ENCODE assay signal across 36 cellular contexts in genomic region chr15:53416219-53416940, GRCh38.
"Had no signal": no experiment of that assay in that cellular context is flagged by ENCODE, and none has a peak within 500 bp of the region (broad histone marks: within the 10 kb centered on the region; RNA-seq: fewer than 3 reads in every experiment).

No MANE protein-coding gene starts in this region.

- H3K27ac ChIP-seq: ascending aorta, brain microvascular endothelial cell, breast epithelium, VCaP had no signal

- H3K4me1 ChIP-seq: ascending aorta, breast epithelium had no signal

- H3K9me3 Mint-ChIP-seq: activated T-cell treated with anti-CD3 and anti-CD28 coated beads, Interleukin-2, amount 50 U/mL, for 24 hours had no signal

- FAIRE-seq: TTC549 had no signal

- H3K9me3 ChIP-seq: ascending aorta, breast epithelium had no signal

- H3K36me3 ChIP-seq: ascending aorta, brain microvascular endothelial cell, breast epithelium had no signal

- H3K27me3 Mint-ChIP-seq: activated B cell treated with CpG ODN at 0.5 μM for 24 hours; activated CD4-positive, alpha-beta memory T cell treated with anti-CD3 and anti-CD28 coated beads, Interleukin-2, amount 10 ng/mL, durations not matched to agents 7 days and 5 days; activated CD4-positive, alpha-beta T cell treated with anti-CD3 and anti-CD28 coated beads, Interleukin-2, amount 10 ng/mL, durations not matched to agents 7 days and 5 days; activated CD8-positive, alpha-beta memory T cell treated with anti-CD3 and anti-CD28 coated beads, Interleukin-2, amount 10 ng/mL, durations not matched to agents 7 days and 5 days; activated naive CD4-positive, alpha-beta T cell treated with anti-CD3 and anti-CD28 coated beads, Interleukin-2, amount 10 ng/mL, durations not matched to agents 7 days and 5 days; activated naive CD8-positive, alpha-beta T cell; activated naive CD8-positive, alpha-beta T cell treated with anti-CD3 and anti-CD28 coated beads, Interleukin-2, amount 10 ng/mL, durations not matched to agents 7 days and 5 days; activated naive CD8-positive, alpha-beta T cell treated with anti-CD3 and anti-CD28 coated beads, Interleukin-2, amount 50 U/mL, for 24 hours; activated T-cell treated with anti-CD3 and anti-CD28 coated beads, Interleukin-2, amount 50 U/mL, for 24 hours had no signal

- ATAC-seq: activated CD4-positive, alpha-beta T cell treated with anti-CD3 and anti-CD28 coated beads for 36 hours; activated CD4-positive, CD25-positive, alpha-beta regulatory T cell treated with anti-CD3 and anti-CD28 coated beads, Interleukin-2, amount 50 U/mL, for 24 hours; activated CD8-positive, alpha-beta memory T cell treated with anti-CD3 and anti-CD28 coated beads, Interleukin-2, amount 10 ng/mL, durations not matched to agents 7 days and 5 days; activated CD8-positive, alpha-beta T cell treated with anti-CD3 and anti-CD28 coated beads, Interleukin-2, amount 10 ng/mL, durations not matched to agents 7 days and 5 days; activated naive CD8-positive, alpha-beta T cell treated with anti-CD3 and anti-CD28 coated beads, Interleukin-2, amount 50 U/mL, for 24 hours had no signal

- H3K4me3 Mint-ChIP-seq: activated B cell treated with CpG ODN at 0.5 μM for 24 hours; activated CD4-positive, alpha-beta memory T cell treated with anti-CD3 and anti-CD28 coated beads, Interleukin-2, amount 10 ng/mL, durations not matched to agents 7 days and 5 days; activated CD4-positive, alpha-beta T cell treated with anti-CD3 and anti-CD28 coated beads for 36 hours; activated CD4-positive, alpha-beta T cell treated with anti-CD3 and anti-CD28 coated beads, Interleukin-2, amount 10 ng/mL, durations not matched to agents 7 days and 5 days; activated CD8-positive, alpha-beta memory T cell treated with anti-CD3 and anti-CD28 coated beads, Interleukin-2, amount 10 ng/mL, durations not matched to agents 7 days and 5 days; activated CD8-positive, alpha-beta T cell treated with anti-CD3 and anti-CD28 coated beads, Interleukin-2, amount 10 ng/mL, durations not matched to agents 7 days and 5 days; activated naive CD4-positive, alpha-beta T cell treated with anti-CD3 and anti-CD28 coated beads, Interleukin-2, amount 10 ng/mL, durations not matched to agents 7 days and 5 days; activated naive CD4-positive, alpha-beta T cell treated with anti-CD3 and anti-CD28 coated beads, Interleukin-2, amount 50 U/mL, for 24 hours; activated naive CD8-positive, alpha-beta T cell; activated naive CD8-positive, alpha-beta T cell treated with anti-CD3 and anti-CD28 coated beads, Interleukin-2, amount 10 ng/mL, durations not matched to agents 7 days and 5 days; activated naive CD8-positive, alpha-beta T cell treated with anti-CD3 and anti-CD28 coated beads, Interleukin-2, amount 50 U/mL, for 24 hours; activated T-cell treated with anti-CD3 and anti-CD28 coated beads, Interleukin-2, amount 50 U/mL, for 24 hours; T-helper 1 cell treated with Interleukin-12 subunit alpha and Interleukin-12 subunit beta and Interleukin-4 antibody, amounts not matched to agents 30 μg/mL and 1 μg/mL, for 36 hours; T-helper 2 cell treated with Interferon-gamma antibody and Interleukin-4, amounts not matched to agents 5 μg/mL and 100 μg/mL, for 36 hours had no signal

- H3K27ac Mint-ChIP-seq: activated B cell treated with CpG ODN at 0.5 μM for 24 hours; activated CD4-positive, alpha-beta memory T cell treated with anti-CD3 and anti-CD28 coated beads, Interleukin-2, amount 10 ng/mL, durations not matched to agents 7 days and 5 days; activated CD4-positive, alpha-beta T cell treated with anti-CD3 and anti-CD28 coated beads for 36 hours; activated CD4-positive, alpha-beta T cell treated with anti-CD3 and anti-CD28 coated beads, Interleukin-2, amount 10 ng/mL, durations not matched to agents 7 days and 5 days; activated CD8-positive, alpha-beta memory T cell treated with anti-CD3 and anti-CD28 coated beads, Interleukin-2, amount 10 ng/mL, durations not matched to agents 7 days and 5 days; activated CD8-positive, alpha-beta T cell treated with anti-CD3 and anti-CD28 coated beads, Interleukin-2, amount 10 ng/mL, durations not matched to agents 7 days and 5 days; activated naive CD4-positive, alpha-beta T cell treated with anti-CD3 and anti-CD28 coated beads, Interleukin-2, amount 10 ng/mL, durations not matched to agents 7 days and 5 days; activated naive CD4-positive, alpha-beta T cell treated with anti-CD3 and anti-CD28 coated beads, Interleukin-2, amount 50 U/mL, for 24 hours; activated naive CD8-positive, alpha-beta T cell; activated naive CD8-positive, alpha-beta T cell treated with anti-CD3 and anti-CD28 coated beads, Interleukin-2, amount 10 ng/mL, durations not matched to agents 7 days and 5 days; activated naive CD8-positive, alpha-beta T cell treated with anti-CD3 and anti-CD28 coated beads, Interleukin-2, amount 50 U/mL, for 24 hours; activated T-cell treated with anti-CD3 and anti-CD28 coated beads, Interleukin-2, amount 50 U/mL, for 24 hours; activated T-helper 2 cell treated with anti-CD3 and anti-CD28 coated beads, Interferon-gamma antibody, Interleukin-2, Interleukin-4, amounts not matched to agents 10 μg/mL and 5 μg/mL and 100 μg/mL, durations not matched to agents 14 hours and 24 hours and 36 hours; T-helper 1 cell treated with Interleukin-12 subunit alpha and Interleukin-12 subunit beta and Interleukin-4 antibody, amounts not matched to agents 30 μg/mL and 1 μg/mL, for 36 hours; T-helper 2 cell treated with Interferon-gamma antibody and Interleukin-4, amounts not matched to agents 5 μg/mL and 100 μg/mL, for 36 hours had no signal

- H3K4me1 Mint-ChIP-seq: activated B cell treated with CpG ODN at 0.5 μM for 24 hours; activated CD4-positive, alpha-beta memory T cell treated with anti-CD3 and anti-CD28 coated beads, Interleukin-2, amount 10 ng/mL, durations not matched to agents 7 days and 5 days; activated CD4-positive, alpha-beta T cell treated with anti-CD3 and anti-CD28 coated beads for 36 hours; activated CD4-positive, alpha-beta T cell treated with anti-CD3 and anti-CD28 coated beads, Interleukin-2, amount 10 ng/mL, durations not matched to agents 7 days and 5 days; activated CD8-positive, alpha-beta memory T cell treated with anti-CD3 and anti-CD28 coated beads, Interleukin-2, amount 10 ng/mL, durations not matched to agents 7 days and 5 days; activated naive CD4-positive, alpha-beta T cell treated with anti-CD3 and anti-CD28 coated beads, Interleukin-2, amount 10 ng/mL, durations not matched to agents 7 days and 5 days; activated naive CD4-positive, alpha-beta T cell treated with anti-CD3 and anti-CD28 coated beads, Interleukin-2, amount 50 U/mL, for 24 hours; activated naive CD8-positive, alpha-beta T cell treated with anti-CD3 and anti-CD28 coated beads, Interleukin-2, amount 10 ng/mL, durations not matched to agents 7 days and 5 days; activated naive CD8-positive, alpha-beta T cell treated with anti-CD3 and anti-CD28 coated beads, Interleukin-2, amount 50 U/mL, for 24 hours had no signal

- H3K27me3 ChIP-seq: ascending aorta, brain microvascular endothelial cell, breast epithelium had no signal

- H3K4me3 ChIP-seq: ascending aorta, breast epithelium had no signal

- DNase-seq: activated B cell treated with CpG ODN at 0.5 μM for 24 hours; activated CD4-positive, alpha-beta memory T cell treated with anti-CD3 and anti-CD28 coated beads, Interleukin-2, amount 10 ng/mL, durations not matched to agents 7 days and 5 days; activated CD4-positive, alpha-beta T cell treated with anti-CD3 and anti-CD28 coated beads for 1 hour; activated CD4-positive, alpha-beta T cell treated with anti-CD3 and anti-CD28 coated beads for 36 hours; activated CD4-positive, alpha-beta T cell treated with anti-CD3 and anti-CD28 coated beads for 48 hours; activated CD4-positive, alpha-beta T cell treated with anti-CD3 and anti-CD28 coated beads, Interleukin-2, amount 10 ng/mL, durations not matched to agents 7 days and 5 days; activated CD4-positive, alpha-beta T cell treated with anti-CD3 and anti-CD28 coated beads, Interleukin-2, amount 50 U/mL, for 48 hours; activated CD8-positive, alpha-beta memory T cell treated with anti-CD3 and anti-CD28 coated beads for 24 hours; activated CD8-positive, alpha-beta memory T cell treated with anti-CD3 and anti-CD28 coated beads, Interleukin-2, amount 10 ng/mL, durations not matched to agents 7 days and 5 days; activated CD8-positive, alpha-beta memory T cell treated with anti-CD3 and anti-CD28 coated beads, Interleukin-2, amount 50 U/mL, for 48 hours; activated CD8-positive, alpha-beta T cell treated with anti-CD3 and anti-CD28 coated beads, Interleukin-2, amount 10 ng/mL, durations not matched to agents 7 days and 5 days; activated effector memory CD4-positive, alpha-beta T cell treated with Interleukin-2 at 50 U/mL for 16 hours; activated gamma-delta T cell; activated naive CD4-positive, alpha-beta T cell treated with anti-CD3 and anti-CD28 coated beads, Interleukin-2, amount 10 ng/mL, durations not matched to agents 7 days and 5 days; activated naive CD4-positive, alpha-beta T cell treated with Interleukin-2 at 50 U/mL for 16 hours; activated naive CD8-positive, alpha-beta T cell treated with anti-CD3 and anti-CD28 coated beads, Interleukin-2, amount 10 ng/mL, durations not matched to agents 7 days and 5 days; activated naive CD8-positive, alpha-beta T cell treated with anti-CD3 and anti-CD28 coated beads, Interleukin-2, amount 50 U/mL, for 24 hours; activated T-cell treated with anti-CD3 and anti-CD28 coated beads, Interleukin-2, amount 50 U/mL, for 24 hours; activated T-cell treated with anti-CD3 and anti-CD28 coated beads, Interleukin-2, amount 50 U/mL, for 48 hours; amygdala; anterior cingulate cortex; brain microvascular endothelial cell; central memory CD4-positive, alpha-beta T cell; T-helper 1 cell; T-helper 2 cell; T-helper 9 cell had no signal

- H3K36me3 Mint-ChIP-seq: activated CD8-positive, alpha-beta memory T cell treated with anti-CD3 and anti-CD28 coated beads, Interleukin-2, amount 10 ng/mL, durations not matched to agents 7 days and 5 days; activated naive CD4-positive, alpha-beta T cell treated with anti-CD3 and anti-CD28 coated beads, Interleukin-2, amount 10 ng/mL, durations not matched to agents 7 days and 5 days; activated naive CD4-positive, alpha-beta T cell treated with anti-CD3 and anti-CD28 coated beads, Interleukin-2, amount 50 U/mL, for 24 hours; activated naive CD8-positive, alpha-beta T cell; activated naive CD8-positive, alpha-beta T cell treated with anti-CD3 and anti-CD28 coated beads, Interleukin-2, amount 10 ng/mL, durations not matched to agents 7 days and 5 days had no signal
